14 cellular contexts compared by ENCODE assay signal in the genomic region with DNA sequence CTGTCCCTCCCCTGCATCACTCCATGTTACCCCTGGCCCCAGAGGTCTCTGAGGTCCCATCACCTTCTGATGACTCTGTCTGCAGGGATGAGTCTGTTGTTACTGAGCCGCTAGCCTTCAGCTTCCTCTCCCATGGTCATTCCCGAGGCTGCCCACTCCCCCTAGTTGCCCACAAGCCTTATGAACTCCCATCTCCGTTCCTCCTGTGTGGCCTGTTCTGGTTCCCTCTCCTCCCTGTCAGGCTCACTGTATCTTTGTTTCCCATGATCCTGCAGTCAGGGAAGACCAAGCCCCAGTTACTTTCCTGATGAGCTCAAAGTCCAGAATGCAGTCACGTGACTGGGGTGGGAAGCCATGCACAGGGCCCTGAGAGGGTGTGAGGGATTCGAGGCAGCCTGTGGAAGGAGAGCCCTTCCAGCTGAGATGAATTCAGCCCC. TPM values are rescaled to one million over a fixed set of nuclear protein-coding genes. Genes with fewer than 3 reads are reported as not detected.
DNase-seq lines count a peak whose midpoint lies in the region; ATAC-seq and TF ChIP-seq lines count a peak whose summit lies in the region.
"Had no signal": no experiment of that assay in that cellular context is flagged by ENCODE, and none has a peak within 500 bp of the region (broad histone marks: within the 10 kb centered on the region; RNA-seq: fewer than 3 reads in every experiment).

No MANE protein-coding gene starts in this region.

- H3K36me3 ChIP-seq in tibial artery, result no peaks in the 10 kb centered on the region
- H3K36me3 ChIP-seq: HAP-1, ovary had no signal

- H3K4me3 ChIP-seq in tibial artery, result no peak overlapping the region
- H3K4me3 ChIP-seq: HAP-1, ovary had no signal

- no peaks in the 10 kb centered on the region for H3K36me3 Mint-ChIP-seq in activated T-cell treated with anti-CD3 and anti-CD28 coated beads, Interleukin-2, amount 50 U/mL, for 24 hours (ENCODE audit: low read depth)
- H3K36me3 Mint-ChIP-seq in activated T-cell treated with anti-CD3 and anti-CD28 coated beads, Interleukin-2, amount 50 U/mL, for 4 hours (ENCODE audit: insufficient read depth), result no peaks in the 10 kb centered on the region
- no peaks in the 10 kb centered on the region for H3K36me3 Mint-ChIP-seq in T-cell
- peaks cover 3% of the 10 kb centered on the region for H3K36me3 Mint-ChIP-seq in effector memory CD8-positive, alpha-beta T cell (ENCODE audit: insufficient read depth)
- peaks cover 2 to 4% of the 10 kb centered on the region in 2 donors for H3K36me3 Mint-ChIP-seq in stimulated activated naive B cell treated with anti-CD40 and anti-IgM and Interleukin-4, amounts not matched to agents 10 μg/mL and 1 μg/mL and 100 μg/mL, for 72 hours

- no peak overlapping the region for H3K4me3 Mint-ChIP-seq in activated T-cell treated with anti-CD3 and anti-CD28 coated beads, Interleukin-2, amount 50 U/mL, for 24 hours
- no peak overlapping the region for H3K4me3 Mint-ChIP-seq in activated T-cell treated with anti-CD3 and anti-CD28 coated beads, Interleukin-2, amount 50 U/mL, for 4 hours
- peak overlapping the region; percentile 25 to 73 (median 47) for H3K4me3 Mint-ChIP-seq in T-cell
- H3K4me3 Mint-ChIP-seq in effector memory CD8-positive, alpha-beta T cell, result peak overlapping the region; percentile 36 to 77
- peak overlapping the region; percentile 1 to 17 for H3K4me3 Mint-ChIP-seq in stimulated activated naive B cell treated with anti-CD40 and anti-IgM and Interleukin-4, amounts not matched to agents 10 μg/mL and 1 μg/mL and 100 μg/mL, for 72 hours

- ATAC-seq in activated T-cell treated with anti-CD3 and anti-CD28 coated beads, Interleukin-2, amount 50 U/mL, for 4 hours, result no peak
- ATAC-seq in T-cell (replicated peaks in 1 of 4), result no peak
- ATAC-seq in effector memory CD8-positive, alpha-beta T cell (replicated peaks), result no peak
- ATAC-seq in stimulated activated naive B cell treated with anti-CD40 and anti-IgM and Interleukin-4, amounts not matched to agents 10 μg/mL and 1 μg/mL and 100 μg/mL, for 72 hours (replicated peaks), result no peak

- H3K27ac Mint-ChIP-seq in activated T-cell treated with anti-CD3 and anti-CD28 coated beads, Interleukin-2, amount 50 U/mL, for 24 hours, result peak overlapping the region; percentile 87
- H3K27ac Mint-ChIP-seq in T-cell, result peak overlapping the region; percentile 62 to 91
- peak overlapping the region; percentile 59 to 91 for H3K27ac Mint-ChIP-seq in effector memory CD8-positive, alpha-beta T cell
- H3K27ac Mint-ChIP-seq in stimulated activated naive B cell treated with anti-CD40 and anti-IgM and Interleukin-4, amounts not matched to agents 10 μg/mL and 1 μg/mL and 100 μg/mL, for 72 hours, result peak overlapping the region; percentile 72

- H3K9me3 ChIP-seq in tibial artery, result no peaks in the 10 kb centered on the region
- H3K9me3 ChIP-seq: HAP-1, ovary had no signal

- H3K9me3 Mint-ChIP-seq in activated T-cell treated with anti-CD3 and anti-CD28 coated beads, Interleukin-2, amount 50 U/mL, for 24 hours, result no peaks in the 10 kb centered on the region
- H3K9me3 Mint-ChIP-seq in activated T-cell treated with anti-CD3 and anti-CD28 coated beads, Interleukin-2, amount 50 U/mL, for 4 hours, result no peaks in the 10 kb centered on the region
- no peaks in the 10 kb centered on the region for H3K9me3 Mint-ChIP-seq in T-cell
- no peaks in the 10 kb centered on the region for H3K9me3 Mint-ChIP-seq in effector memory CD8-positive, alpha-beta T cell
- no peaks in the 10 kb centered on the region for H3K9me3 Mint-ChIP-seq in stimulated activated naive B cell treated with anti-CD40 and anti-IgM and Interleukin-4, amounts not matched to agents 10 μg/mL and 1 μg/mL and 100 μg/mL, for 72 hours

- H3K27ac ChIP-seq in tibial artery, result no peak overlapping the region
- H3K27ac ChIP-seq: ovary had no signal

- POLR2A ChIA-PET in T-cell (lab: Charles Lee), result interaction anchor here in 1 of 2 donors (0.8 to 1.1 kb wide), 2 partner anchors 9 to 536 kb away, joined by 3 to 9 read pairs; no protein-coding TSS in a partner anchor

- CTCF ChIA-PET in T-cell (lab: Charles Lee), result interaction anchor here (0.5 to 2.4 kb wide), 5 partner anchors 19 to 340 kb away, joined by 3 to 11 read pairs (median 4); no protein-coding TSS in a partner anchor

- TF ChIP-seq CTCF in tibial artery (IDR thresholded peaks at IDR 0.05), result no peak

- peaks cover 0 to 46% (median 18%) of the 10 kb centered on the region in 4 donors for H3K4me1 ChIP-seq in tibial artery
- H3K4me1 ChIP-seq: HAP-1 had no signal

- peaks cover 97% of the 10 kb centered on the region for H3K4me1 Mint-ChIP-seq in activated T-cell treated with anti-CD3 and anti-CD28 coated beads, Interleukin-2, amount 50 U/mL, for 24 hours (ENCODE audit: low read depth)
- peaks cover 94% of the 10 kb centered on the region for H3K4me1 Mint-ChIP-seq in activated T-cell treated with anti-CD3 and anti-CD28 coated beads, Interleukin-2, amount 50 U/mL, for 4 hours (ENCODE audit: low read depth)
- peaks cover 99 to 100% (median 99%) of the 10 kb centered on the region in 3 donors for H3K4me1 Mint-ChIP-seq in T-cell
- peaks cover 83 to 99% of the 10 kb centered on the region in 2 donors for H3K4me1 Mint-ChIP-seq in effector memory CD8-positive, alpha-beta T cell (ENCODE audit: low read depth in 2 of 2)
- H3K4me1 Mint-ChIP-seq in stimulated activated naive B cell treated with anti-CD40 and anti-IgM and Interleukin-4, amounts not matched to agents 10 μg/mL and 1 μg/mL and 100 μg/mL, for 72 hours, result peaks cover 70 to 84% of the 10 kb centered on the region in 2 donors

- DNase-seq in activated T-cell treated with anti-CD3 and anti-CD28 coated beads, Interleukin-2, amount 50 U/mL, for 24 hours, result peak; percentile 24
- DNase-seq in activated T-cell treated with anti-CD3 and anti-CD28 coated beads, Interleukin-2, amount 50 U/mL, for 4 hours, result no peak
- no peak for DNase-seq in T-cell
- DNase-seq in effector memory CD8-positive, alpha-beta T cell, result no peak
- no peak for DNase-seq in stimulated activated naive B cell treated with anti-CD40 and anti-IgM and Interleukin-4, amounts not matched to agents 10 μg/mL and 1 μg/mL and 100 μg/mL, for 72 hours
- no peak for DNase-seq in GM03348 (ENCODE audit: low spot score)
- no peak for DNase-seq in CD1c-positive myeloid dendritic cell (ENCODE audit: extremely low spot score)
- DNase-seq in tibial artery, result no peak
- DNase-seq: EL, mammary epithelial cell, NCI-H1105, NCI-H345, ovary had no signal

- H3K27me3 ChIP-seq in tibial artery, result no peaks in the 10 kb centered on the region
- H3K27me3 ChIP-seq: ovary had no signal

- no peaks in the 10 kb centered on the region for H3K27me3 Mint-ChIP-seq in activated T-cell treated with anti-CD3 and anti-CD28 coated beads, Interleukin-2, amount 50 U/mL, for 24 hours
- H3K27me3 Mint-ChIP-seq in activated T-cell treated with anti-CD3 and anti-CD28 coated beads, Interleukin-2, amount 50 U/mL, for 4 hours (ENCODE audit: low read depth), result no peaks in the 10 kb centered on the region
- no peaks in the 10 kb centered on the region for H3K27me3 Mint-ChIP-seq in T-cell
- no peaks in the 10 kb centered on the region for H3K27me3 Mint-ChIP-seq in effector memory CD8-positive, alpha-beta T cell
- H3K27me3 Mint-ChIP-seq in stimulated activated naive B cell treated with anti-CD40 and anti-IgM and Interleukin-4, amounts not matched to agents 10 μg/mL and 1 μg/mL and 100 μg/mL, for 72 hours, result no peaks in the 10 kb centered on the region

- intact Hi-C loops in tibial artery (cut with DNase I; ENCODE audit: low total_unique reads), result no loop called here

RNA-seq across cellular contexts. Expression of a gene that starts 39.5 kb away (rescaled TPM):
- total RNA-seq in activated T-cell treated with anti-CD3 and anti-CD28 coated beads, Interleukin-2, amount 50 U/mL, for 4 hours, result 10 to 100 TPM; 17.3 to 24.0 (median 17.3) TPM
- total RNA-seq in T-cell, result 100 to 1,000 TPM; 126 to 153 (median 136) TPM

Comparison
In these comparisons a context has a peak if more than half of its experiments do, and no peak if none do; other contexts are left out.
1. H3K4me3 Mint-ChIP-seq: peak in T-cell (3 of 3), effector memory CD8-positive, alpha-beta T cell (2 of 2) and stimulated activated naive B cell treated with anti-CD40 and anti-IgM and Interleukin-4, amounts not matched to agents 10 μg/mL and 1 μg/mL and 100 μg/mL, for 72 hours (2 of 2); none in activated T-cell treated with anti-CD3 and anti-CD28 coated beads, Interleukin-2, amount 50 U/mL, for 24 hours (single experiment) and activated T-cell treated with anti-CD3 and anti-CD28 coated beads, Interleukin-2, amount 50 U/mL, for 4 hours (single experiment).
2. RNA of a gene that starts 39.5 kb away (total RNA-seq): 126 to 153 TPM in T-cell; 17.3 to 24.0 TPM in activated T-cell treated with anti-CD3 and anti-CD28 coated beads, Interleukin-2, amount 50 U/mL, for 4 hours; every median in the first group is over 4 times any median in the second.
3. Peak in every context shown above with its lines, with median percentiles within 50 percentile points of each other: H3K27ac Mint-ChIP-seq.